ENCODE assay signal across 8 cellular contexts in genomic region chr11:122633219-122633829, GRCh38. TPM values are rescaled to one million over a fixed set of nuclear protein-coding genes. Genes with fewer than 3 reads are reported as not detected.
A peak's percentile ranks its signal among the peaks of the same experiment; 100 is the strongest.
DNase-seq lines count a peak whose midpoint lies in the region; ATAC-seq, FAIRE-seq and TF ChIP-seq lines count a peak whose summit lies in the region.

No MANE protein-coding gene starts in this region.

- H3K4me3 ChIP-seq in BJ (ENCODE audit: low read depth, low read length) (no peak overlapping the region), mammary epithelial cell (replicated peaks in 1 of 3; ENCODE audit: insufficient read depth in 1 of 3, low read depth in 2 of 3, low read length in 3 of 3) (no peak overlapping the region), left lung (no peak overlapping the region)

- WGBS in mammary epithelial cell (ENCODE audit: low coverage, missing lambda C conversion rate) = 41% methylated on average over 8 of the region's 8 CpGs

- H4K20me1 ChIP-seq in mammary epithelial cell (ENCODE audit: insufficient read depth, low read length) = no peaks in the 10 kb centered on the region

- no peaks in the 10 kb centered on the region for H3K79me2 ChIP-seq in mammary epithelial cell (ENCODE audit: insufficient read depth, low read length)

- POLR2A ChIA-PET in BJ (lab: Charles Lee) = no interaction called here

- peak overlapping the region; percentile 55 for H3K4me2 ChIP-seq in mammary epithelial cell (ENCODE audit: insufficient read depth, low read depth, low read length)

- H3K27me3 ChIP-seq in BJ (ENCODE audit: control insufficient read depth, insufficient read depth, low read length) (no peaks in the 10 kb centered on the region), mammary epithelial cell (ENCODE audit: insufficient read depth, low read length) (no peaks in the 10 kb centered on the region), left lung (no peaks in the 10 kb centered on the region)

- peak; percentile 53 for FAIRE-seq in H54 (lab: Jason Lieb, UNC)

- DNase-seq in BJ (ENCODE audit: low read depth) (no peak), H54 (ENCODE audit: insufficient read length, low spot score) (no peak), NCI-H69 (lab: John Stamatoyannopoulos, UW) (peak; percentile 41), mammary epithelial cell (peak; percentile 49), left lung (no peak), NCI-H1436 treated with DMSO at 0.1 percent for 48 hours (lab: John Stamatoyannopoulos, UW) (no peak)
- DNase-seq in activated effector memory CD4-positive, alpha-beta T cell treated with anti-CD3 and anti-CD28 coated beads, Interleukin-2, amount 50 U/mL, for 16 hours = no peak

- no peak for TF ChIP-seq POLR2A in H54 (IDR thresholded peaks at IDR 0.05; ENCODE audit: low read depth, low read length)

- H2AFZ ChIP-seq in mammary epithelial cell (ENCODE audit: low read depth, low read length) = no peak overlapping the region

- H3K9me3 ChIP-seq in mammary epithelial cell (replicated peaks; ENCODE audit: insufficient read depth, low read length) (no peaks in the 10 kb centered on the region), left lung (no peaks in the 10 kb centered on the region)

- ATAC-seq in left lung (peak; percentile 66), HG03025 (IDR thresholded peaks at IDR 0.05; ENCODE audit: low FRiP score, unreplicated experiment) (no peak)

- no TSS peak for BruUV-seq in mammary epithelial cell (replicated peaks; lab: Mats Ljungman, UMichigan)

- H3K27ac ChIP-seq in mammary epithelial cell (ENCODE audit: insufficient read depth, low read depth, low read length) (peak overlapping the region; percentile 74), left lung (no peak overlapping the region)

- TF ChIP-seq CTCF in BJ (IDR thresholded peaks at IDR 0.05; ENCODE audit: insufficient read depth, low read depth, low read length) = peak; percentile 64
- TF ChIP-seq CTCF in mammary epithelial cell (conservative IDR thresholded peaks at IDR 0.05 in 1 of 2, IDR thresholded peaks at IDR 0.05 in 1 of 2; ENCODE audit: extremely low read depth in 1 of 2, insufficient read depth in 1 of 2, low read depth in 1 of 2, low read length in 2 of 2) = peak; percentile 59 to 65
- peak; percentile 9 to 39 for TF ChIP-seq CTCF in left lung (IDR thresholded peaks at IDR 0.05)

- CTCF ChIA-PET in BJ (lab: Yijun Ruan, JAX) = interaction anchor here (0.6 to 10.4 kb wide), 24 partner anchors 18 to 388 kb away, joined by 3 to 124 read pairs (median 4); partner anchors contain the start of gene UBASH3B
- CTCF ChIA-PET in mammary epithelial cell (lab: Charles Lee; ENCODE audit: low non-redundant PET) = no interaction called here

- H3K36me3 ChIP-seq in BJ (ENCODE audit: control insufficient read depth, insufficient read depth, low read length) (no peaks in the 10 kb centered on the region), mammary epithelial cell (ENCODE audit: insufficient read depth, low read length) (no peaks in the 10 kb centered on the region), left lung (no peaks in the 10 kb centered on the region)

- in situ Hi-C loops in mammary epithelial cell (cut with MboI; ENCODE audit: low sequenced_read_pairs in 2 of 2) = loop anchor here (5.0 to 10.0 kb wide), 3 partner anchors 149 to 221 kb away; no protein-coding TSS in a partner anchor

- peak overlapping the region; percentile 43 for H3K9ac ChIP-seq in mammary epithelial cell (ENCODE audit: insufficient read depth, low read length)

- peaks cover 24% of the 10 kb centered on the region for H3K4me1 ChIP-seq in mammary epithelial cell (ENCODE audit: insufficient read depth, low read length)
- H3K4me1 ChIP-seq in left lung = no peaks in the 10 kb centered on the region

- intact Hi-C loops in mammary epithelial cell (cut with micrococcal nuclease) (loop anchor here (1.0 to 2.0 kb wide), 5 partner anchors 75 to 390 kb away; no protein-coding TSS in a partner anchor), left lung (cut with DNase I) (loop anchor here in 1 of 2 donors (5.0 kb wide), 2 partner anchors 149 to 219 kb away; no protein-coding TSS in a partner anchor)

- dilution Hi-C loops in mammary epithelial cell (cut with HindIII; ENCODE audit: low sequenced_read_pairs) = loop anchor here (5.0 kb wide), 1 partner anchor 224 kb away; no protein-coding TSS in a partner anchor

RNA-seq across cellular contexts. Expression of gene UBASH3B, which starts 22.2 kb away (rescaled TPM):
- polyA plus RNA-seq in BJ (2011; rRNA removed) = 22.2 and 28.4 TPM in 2 replicates
- polyA minus RNA-seq in BJ (2011; rRNA and poly(A)+ RNA removed) = 52.9 and 101 TPM in 2 replicates
- 10 to 100 TPM; 50.7 to 70.3 TPM for total RNA-seq in mammary epithelial cell
- 56.0 TPM for polyA plus RNA-seq in mammary epithelial cell
- polyA minus RNA-seq in mammary epithelial cell = 39.2 TPM
- total RNA-seq in left lung = 10 to 100 TPM; 19.3 to 38.6 TPM

Comparison
In these comparisons a context has a peak if more than half of its experiments do, and no peak if none do; other contexts are left out.
1. DNase-seq: peak in NCI-H69 (single experiment) and mammary epithelial cell (single experiment); none in BJ (single experiment), H54 (single experiment), left lung (0 of 2), NCI-H1436 treated with DMSO at 0.1 percent for 48 hours (single experiment) and activated effector memory CD4-positive, alpha-beta T cell treated with anti-CD3 and anti-CD28 coated beads, Interleukin-2, amount 50 U/mL, for 16 hours (single experiment).
2. Peak in every context shown above with its lines, with median percentiles within 50 percentile points of each other: CTCF ChIP-seq.